In genomic region chr15:80242132-80242769, GRCh38 we compare ENCODE assay signal across 7 cellular contexts. TPM values are rescaled to one million over a fixed set of nuclear protein-coding genes. Genes with fewer than 3 reads are reported as not detected.
A peak's percentile ranks its signal among the peaks of the same experiment; 100 is the strongest.
DNase-seq lines count a peak whose midpoint lies in the region; ATAC-seq and TF ChIP-seq lines count a peak whose summit lies in the region.

No MANE protein-coding gene starts in this region.

- no peak overlapping the region for H3K27ac Mint-ChIP-seq in activated CD8-positive, alpha-beta T cell treated with anti-CD3 and anti-CD28 coated beads for 36 hours

- no peaks in the 10 kb centered on the region for H3K36me3 ChIP-seq in KOPT-K1 (ENCODE audit: insufficient read depth, low read length)

- peak; percentile 61 for DNase-seq in GM10266 (ENCODE audit: extremely low spot score)
- DNase-seq in activated CD8-positive, alpha-beta T cell treated with anti-CD3 and anti-CD28 coated beads for 36 hours = peak; percentile 25
- DNase-seq in islet precursor cell = peak; percentile 63
- DNase-seq in GM19238 (ENCODE audit: insufficient read length, low spot score) = no peak
- no peak for DNase-seq in amygdala (lab: John Stamatoyannopoulos, UW)

- no peaks in the 10 kb centered on the region for H3K36me3 Mint-ChIP-seq in activated CD8-positive, alpha-beta T cell treated with anti-CD3 and anti-CD28 coated beads for 36 hours (ENCODE audit: low read depth)

- no peaks in the 10 kb centered on the region for H3K9me3 Mint-ChIP-seq in activated CD8-positive, alpha-beta T cell treated with anti-CD3 and anti-CD28 coated beads for 36 hours

- peak; percentile 45 for ATAC-seq in activated CD8-positive, alpha-beta T cell treated with anti-CD3 and anti-CD28 coated beads for 36 hours
- no peak for ATAC-seq in HG02571 (IDR thresholded peaks at IDR 0.05; ENCODE audit: unreplicated experiment)

- peak; percentile 47 for TF ChIP-seq CTCF in GM10266 (IDR thresholded peaks at IDR 0.05; ENCODE audit: control insufficient read depth, insufficient read depth, low read depth, missing control alignments)
- peak; percentile 60 for TF ChIP-seq CTCF in activated CD8-positive, alpha-beta T cell treated with anti-CD3 and anti-CD28 coated beads for 36 hours (IDR thresholded peaks at IDR 0.05)

- peaks cover 26% of the 10 kb centered on the region for H3K27me3 Mint-ChIP-seq in activated CD8-positive, alpha-beta T cell treated with anti-CD3 and anti-CD28 coated beads for 36 hours

- intact Hi-C loops in activated CD8-positive, alpha-beta T cell treated with anti-CD3 and anti-CD28 coated beads for 36 hours (cut with micrococcal nuclease) = no loop called here

- H3K4me3 Mint-ChIP-seq in activated CD8-positive, alpha-beta T cell treated with anti-CD3 and anti-CD28 coated beads for 36 hours = no peak overlapping the region

- peak overlapping the region; percentile 55 for H3K27ac ChIP-seq in KOPT-K1 (ENCODE audit: low read depth, low read length, poor library complexity, severe bottlenecking)

- no peaks in the 10 kb centered on the region for H3K9me3 ChIP-seq in KOPT-K1 (ENCODE audit: insufficient read depth, low read length, poor library complexity, severe bottlenecking)

- H3K4me1 Mint-ChIP-seq in activated CD8-positive, alpha-beta T cell treated with anti-CD3 and anti-CD28 coated beads for 36 hours (ENCODE audit: low read depth) = no peaks in the 10 kb centered on the region

- CTCF ChIA-PET in activated CD8-positive, alpha-beta T cell treated with anti-CD3 and anti-CD28 coated beads for 36 hours (lab: Charles Lee) = interaction anchor here (0.6 to 1.6 kb wide), 4 partner anchors 20 to 887 kb away, joined by 3 read pairs; no protein-coding TSS in a partner anchor

- POLR2A ChIA-PET in activated CD8-positive, alpha-beta T cell treated with anti-CD3 and anti-CD28 coated beads for 36 hours (lab: Charles Lee) = no interaction called here

RNA-seq across cellular contexts. Expression of gene CTXND1, which starts 9.8 kb away (rescaled TPM):
- total RNA-seq in activated CD8-positive, alpha-beta T cell treated with anti-CD3 and anti-CD28 coated beads for 36 hours = not detected

Comparison
In these comparisons a context has a peak if more than half of its experiments do, and no peak if none do; other contexts are left out.
1. DNase-seq: peak in GM10266 (single experiment), activated CD8-positive, alpha-beta T cell treated with anti-CD3 and anti-CD28 coated beads for 36 hours (single experiment) and islet precursor cell (single experiment); none in GM19238 (single experiment) and amygdala (0 of 56).